ENCODE assay signal across 12 cellular contexts in the genomic region with DNA sequence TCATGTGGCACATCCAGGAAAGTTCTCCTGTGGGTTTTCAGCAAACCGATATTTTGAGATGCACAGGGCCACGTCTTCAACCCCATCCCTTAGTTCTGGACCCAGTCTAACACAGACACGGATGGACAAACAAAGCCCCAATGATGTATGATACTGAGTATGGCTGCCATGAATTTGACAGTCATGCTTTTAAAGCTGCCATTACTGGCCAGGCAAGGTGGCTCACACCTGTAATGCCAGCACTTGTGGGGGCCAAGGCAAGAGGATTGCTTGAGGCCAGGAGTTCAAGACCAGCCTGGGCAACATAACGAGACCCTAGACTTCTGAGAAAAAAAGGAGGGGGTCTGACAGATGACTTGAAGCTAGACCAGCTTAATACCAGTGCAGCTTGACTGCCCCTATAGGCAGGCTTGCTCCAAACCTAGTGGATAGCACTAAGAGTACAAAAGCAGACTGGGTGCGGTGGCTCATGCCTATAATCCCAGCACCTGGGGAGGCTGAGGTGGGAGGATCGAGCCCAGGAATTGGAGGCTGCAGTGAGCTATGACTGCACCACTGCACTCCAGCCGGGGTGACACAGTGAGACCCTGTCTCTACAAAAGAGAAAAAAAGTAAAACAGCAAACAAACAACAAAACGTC. TPM values are rescaled to one million over a fixed set of nuclear protein-coding genes. Genes with fewer than 3 reads are reported as not detected.
DNase-seq lines count a peak whose midpoint lies in the region; FAIRE-seq and TF ChIP-seq lines count a peak whose summit lies in the region.
"Had no signal": no experiment of that assay in that cellular context is flagged by ENCODE, and none has a peak within 500 bp of the region (broad histone marks: within the 10 kb centered on the region; RNA-seq: fewer than 3 reads in every experiment).

No MANE protein-coding gene starts in this region.

- no peaks in the 10 kb centered on the region for H3K9me3 ChIP-seq in CD4-positive, alpha-beta memory T cell (ENCODE audit: control insufficient read depth in 1 of 2, low read length in 2 of 2)

- POLR2A ChIA-PET in CD4-positive, alpha-beta memory T cell (lab: Charles Lee; ENCODE audit: partially characterized antibody), result no interaction called here

- no peaks in the 10 kb centered on the region for H3K36me3 ChIP-seq in CD4-positive, alpha-beta memory T cell (ENCODE audit: insufficient read depth, low read length)

- FAIRE-seq in HTR-8/SVneo (lab: Jason Lieb, UNC), result peak; percentile 23

- H3K27me3 Mint-ChIP-seq in chondrocyte (ENCODE audit: low read depth), result no peaks in the 10 kb centered on the region
- no peaks in the 10 kb centered on the region for H3K27me3 Mint-ChIP-seq in CD4-positive, alpha-beta memory T cell
- H3K27me3 Mint-ChIP-seq: activated CD8-positive, alpha-beta memory T cell treated with anti-CD3 and anti-CD28 coated beads, Interleukin-2, amount 10 ng/mL, durations not matched to agents 7 days and 5 days; activated naive CD8-positive, alpha-beta T cell treated with anti-CD3 and anti-CD28 coated beads, Interleukin-2, amount 10 ng/mL, durations not matched to agents 7 days and 5 days had no signal

- no peak overlapping the region for H3K27ac Mint-ChIP-seq in chondrocyte (ENCODE audit: unreplicated experiment)
- H3K27ac Mint-ChIP-seq in CD4-positive, alpha-beta memory T cell, result no peak overlapping the region
- H3K27ac Mint-ChIP-seq: activated CD8-positive, alpha-beta memory T cell treated with anti-CD3 and anti-CD28 coated beads, Interleukin-2, amount 10 ng/mL, durations not matched to agents 7 days and 5 days; activated naive CD8-positive, alpha-beta T cell treated with anti-CD3 and anti-CD28 coated beads, Interleukin-2, amount 10 ng/mL, durations not matched to agents 7 days and 5 days had no signal

- CTCF ChIA-PET in CD4-positive, alpha-beta memory T cell (lab: Charles Lee; ENCODE audit: partially characterized antibody), result no interaction called here

- no peaks in the 10 kb centered on the region for H3K4me1 ChIP-seq in CD4-positive, alpha-beta memory T cell (ENCODE audit: insufficient read depth, low read length)

- peak; percentile 22 for TF ChIP-seq CTCF in chondrocyte (IDR thresholded peaks at IDR 0.05)

- peak; percentile 19 for DNase-seq in DMS114 treated with DMSO at 0.1 percent for 48 hours (lab: John Stamatoyannopoulos, UW; ENCODE audit: unreplicated experiment)
- DNase-seq in HTR-8/SVneo (ENCODE audit: insufficient read length, low spot score), result no peak
- no peak for DNase-seq in chondrocyte (ENCODE audit: low spot score)
- no peak for DNase-seq in CD4-positive, alpha-beta memory T cell
- DNase-seq in NCI-H524 treated with DMSO at 0.1 percent for 48 hours (lab: John Stamatoyannopoulos, UW), result no peak
- no peak for DNase-seq in occipital lobe (lab: John Stamatoyannopoulos, UW)
- DNase-seq: activated CD8-positive, alpha-beta memory T cell treated with anti-CD3 and anti-CD28 coated beads, Interleukin-2, amount 10 ng/mL, durations not matched to agents 7 days and 5 days; activated naive CD8-positive, alpha-beta T cell treated with anti-CD3 and anti-CD28 coated beads, Interleukin-2, amount 10 ng/mL, durations not matched to agents 7 days and 5 days; C1 segment of cervical spinal cord; cortex of kidney; NCI-H1694 treated with DMSO at 0.1 percent for 48 hours; stimulated activated CD4-positive, alpha-beta T cell treated with anti-CD3 and anti-CD28 coated beads, Interleukin-12 subunit alpha, Interleukin-12 subunit beta, amount 100 ng/mL, for 4 hours had no signal

- H3K36me3 Mint-ChIP-seq in chondrocyte (ENCODE audit: low read depth), result no peaks in the 10 kb centered on the region
- no peaks in the 10 kb centered on the region for H3K36me3 Mint-ChIP-seq in CD4-positive, alpha-beta memory T cell
- H3K36me3 Mint-ChIP-seq: activated CD8-positive, alpha-beta memory T cell treated with anti-CD3 and anti-CD28 coated beads, Interleukin-2, amount 10 ng/mL, durations not matched to agents 7 days and 5 days; activated naive CD8-positive, alpha-beta T cell treated with anti-CD3 and anti-CD28 coated beads, Interleukin-2, amount 10 ng/mL, durations not matched to agents 7 days and 5 days had no signal

- H3K4me3 ChIP-seq in CD4-positive, alpha-beta memory T cell (ENCODE audit: low read length in 2 of 2), result no peak overlapping the region

- H3K27me3 ChIP-seq in CD4-positive, alpha-beta memory T cell (ENCODE audit: insufficient read depth, low read length), result no peaks in the 10 kb centered on the region

- no peak overlapping the region for H3K27ac ChIP-seq in CD4-positive, alpha-beta memory T cell (ENCODE audit: low read depth, low read length)

- H3K9me3 Mint-ChIP-seq in chondrocyte (ENCODE audit: low read depth), result no peaks in the 10 kb centered on the region
- no peaks in the 10 kb centered on the region for H3K9me3 Mint-ChIP-seq in CD4-positive, alpha-beta memory T cell
- H3K9me3 Mint-ChIP-seq: activated naive CD8-positive, alpha-beta T cell treated with anti-CD3 and anti-CD28 coated beads, Interleukin-2, amount 10 ng/mL, durations not matched to agents 7 days and 5 days had no signal

- no peaks in the 10 kb centered on the region for H3K4me1 Mint-ChIP-seq in chondrocyte (ENCODE audit: low read depth)
- peaks cover 0 to 3% (median 0%) of the 10 kb centered on the region in 4 donors for H3K4me1 Mint-ChIP-seq in CD4-positive, alpha-beta memory T cell

- H3K4me3 Mint-ChIP-seq in chondrocyte (ENCODE audit: unreplicated experiment), result no peak overlapping the region
- no peak overlapping the region for H3K4me3 Mint-ChIP-seq in CD4-positive, alpha-beta memory T cell
- H3K4me3 Mint-ChIP-seq: activated CD8-positive, alpha-beta memory T cell treated with anti-CD3 and anti-CD28 coated beads, Interleukin-2, amount 10 ng/mL, durations not matched to agents 7 days and 5 days; activated naive CD8-positive, alpha-beta T cell treated with anti-CD3 and anti-CD28 coated beads, Interleukin-2, amount 10 ng/mL, durations not matched to agents 7 days and 5 days had no signal

- intact Hi-C loops in CD4-positive, alpha-beta memory T cell (cut with micrococcal nuclease), result no loop called here

RNA-seq across cellular contexts. Expression of gene ZNF629, which starts 10.8 kb away (rescaled TPM):
- total RNA-seq in chondrocyte (18.8 to 20.2 TPM (median 18.9 TPM) in 3 replicates), occipital lobe (11.5 TPM)
- total RNA-seq in CD4-positive, alpha-beta memory T cell, result 1 to 10 TPM; 4.7 to 5.4 TPM
- under 1 TPM; 0.07 to 0.94 TPM for polyA plus RNA-seq in CD4-positive, alpha-beta memory T cell

RNA-seq across cellular contexts. Expression of gene RNF40, which starts 35.7 kb away (rescaled TPM):
- 71.1 to 104 TPM (median 78.6 TPM) in 3 replicates for total RNA-seq in chondrocyte
- total RNA-seq in CD4-positive, alpha-beta memory T cell, result 100 to 1,000 TPM; 101 to 109 TPM
- polyA plus RNA-seq in CD4-positive, alpha-beta memory T cell, result 10 to 100 TPM; 16.6 to 52.4 TPM
- total RNA-seq in occipital lobe, result 80.0 TPM

RNA-seq across cellular contexts. Expression of gene CFAP119, which starts 35.9 kb away (rescaled TPM):
- total RNA-seq in chondrocyte (6.3 to 10.0 TPM (median 7.1 TPM) in 3 replicates), occipital lobe (1.6 TPM)
- total RNA-seq in CD4-positive, alpha-beta memory T cell, result 1 to 10 TPM; 2.6 to 3.4 TPM
- under 1 TPM; 0.22 to 0.42 TPM for polyA plus RNA-seq in CD4-positive, alpha-beta memory T cell

RNA-seq across cellular contexts. Expression of gene PHKG2, which starts 49.6 kb away (rescaled TPM):
- total RNA-seq in chondrocyte, result 18.8 to 28.1 TPM (median 19.0 TPM) in 3 replicates
- 10 to 100 TPM; 54.1 to 54.9 TPM for total RNA-seq in CD4-positive, alpha-beta memory T cell
- polyA plus RNA-seq in CD4-positive, alpha-beta memory T cell, result 10 to 100 TPM; 42.0 to 63.5 TPM
- total RNA-seq in occipital lobe, result 12.0 TPM
